ENCODE assay signal across 30 cellular contexts in genomic region chr14:26216797-26217196, GRCh38.
"Had no signal": no experiment of that assay in that cellular context is flagged by ENCODE, and none has a peak within 500 bp of the region (broad histone marks: within the 10 kb centered on the region; RNA-seq: fewer than 3 reads in every experiment).

No MANE protein-coding gene starts in this region.

- FAIRE-seq: small intestine had no signal

- H3K36me3 Mint-ChIP-seq: naive B cell; naive thymus-derived CD8-positive, alpha-beta T cell; natural killer cell treated with Interleukin-12 subunit alpha and Interleukin-12 subunit beta and Interleukin-15 and Interleukin-18, amount 100 ng/mL, for 72 hours; stimulated activated memory B cell treated with anti-CD40 and anti-IgM and Interleukin-4, amounts not matched to agents 10 μg/mL and 1 μg/mL and 100 μg/mL, for 72 hours; type B pancreatic cell had no signal

- H3K27me3 ChIP-seq: ovary, right lobe of liver, sigmoid colon, stomach, suprapubic skin, testis, tibial artery, transverse colon, upper lobe of right lung, uterus had no signal

- H3K79me2 ChIP-seq: parathyroid adenoma had no signal

- H3K4me1 Mint-ChIP-seq: naive B cell; naive thymus-derived CD8-positive, alpha-beta T cell; nephron progenitor cell; stimulated activated memory B cell treated with anti-CD40 and anti-IgM and Interleukin-4, amounts not matched to agents 10 μg/mL and 1 μg/mL and 100 μg/mL, for 72 hours had no signal

- H3K36me3 ChIP-seq: ovary, right lobe of liver, sigmoid colon, stomach, suprapubic skin, tibial artery, transverse colon, upper lobe of right lung, uterus had no signal

- H3K4me3 Mint-ChIP-seq: naive B cell; naive thymus-derived CD8-positive, alpha-beta T cell; natural killer cell treated with Interleukin-12 subunit alpha and Interleukin-12 subunit beta and Interleukin-15 and Interleukin-18, amount 100 ng/mL, for 72 hours; nephron progenitor cell; neural crest cell; stimulated activated memory B cell treated with anti-CD40 and anti-IgM and Interleukin-4, amounts not matched to agents 10 μg/mL and 1 μg/mL and 100 μg/mL, for 72 hours; stimulated activated naive CD8-positive, alpha-beta T cell treated with anti-CD3 and anti-CD28 coated beads, Interleukin-15, Interleukin-2, amounts not matched to agents 100 ng/mL and 50 ng/mL, for 24 hours; type B pancreatic cell had no signal

- ATAC-seq: naive thymus-derived CD8-positive, alpha-beta T cell; natural killer cell treated with Interleukin-12 subunit alpha and Interleukin-12 subunit beta and Interleukin-15 and Interleukin-18, amount 100 ng/mL, for 72 hours; psoas muscle; right cardiac atrium; right lobe of liver; stimulated activated memory B cell treated with anti-CD40 and anti-IgM and Interleukin-4, amounts not matched to agents 10 μg/mL and 1 μg/mL and 100 μg/mL, for 72 hours; upper lobe of right lung had no signal

- H3K27ac Mint-ChIP-seq: naive B cell; naive thymus-derived CD8-positive, alpha-beta T cell; natural killer cell treated with Interleukin-12 subunit alpha and Interleukin-12 subunit beta and Interleukin-15 and Interleukin-18, amount 100 ng/mL, for 72 hours; nephron progenitor cell; progenitor cell of endocrine pancreas; stimulated activated memory B cell treated with anti-CD40 and anti-IgM and Interleukin-4, amounts not matched to agents 10 μg/mL and 1 μg/mL and 100 μg/mL, for 72 hours; stimulated activated naive CD8-positive, alpha-beta T cell treated with anti-CD3 and anti-CD28 coated beads, Interleukin-15, Interleukin-2, amounts not matched to agents 100 ng/mL and 50 ng/mL, for 24 hours; type B pancreatic cell had no signal

- H3K9ac ChIP-seq: parathyroid adenoma had no signal

- H3K4me3 ChIP-seq: ovary, psoas muscle, right lobe of liver, sigmoid colon, stomach, suprapubic skin, testis, tibial artery, transverse colon, upper lobe of right lung, uterus had no signal

- H3K27ac ChIP-seq: ovary, parathyroid adenoma, psoas muscle, right lobe of liver, sigmoid colon, stomach, suprapubic skin, testis, tibial artery, transverse colon, upper lobe of right lung, uterus had no signal

- DNase-seq: naive B cell; naive thymus-derived CD8-positive, alpha-beta T cell; nephron progenitor cell; occipital lobe; ovary; posterior cingulate gyrus; psoas muscle; right cardiac atrium; right lobe of liver; sigmoid colon; small intestine; stimulated activated CD4-positive, alpha-beta T cell treated with anti-CD3 and anti-CD28 coated beads, Interleukin-15, amount 100 ng/mL, for 24 hours; stimulated activated CD4-positive, alpha-beta T cell treated with anti-CD3 and anti-CD28 coated beads, Interleukin-4, amount 100 ng/mL, for 1 hour; stimulated activated CD4-positive, alpha-beta T cell treated with anti-CD3 and anti-CD28 coated beads, Interleukin-4, amount 100 ng/mL, for 4 hours; stimulated activated CD8-positive, alpha-beta memory T cell treated with anti-CD3 and anti-CD28 coated beads, Interleukin-4, amount 100 ng/mL, for 48 hours; stimulated activated naive CD4-positive, alpha-beta T cell treated with Interleukin-2 at 50 U/mL for 16 hours; stomach; testis; tibial artery; transverse colon; upper lobe of right lung; uterus had no signal

- H3K9me3 ChIP-seq: ovary, psoas muscle, right lobe of liver, sigmoid colon, suprapubic skin, testis, tibial artery, transverse colon, upper lobe of right lung, uterus had no signal

- H3K4me1 ChIP-seq: parathyroid adenoma, psoas muscle, right lobe of liver, sigmoid colon, stomach, suprapubic skin, testis, tibial artery, transverse colon, upper lobe of right lung, uterus had no signal

- H3K9me3 Mint-ChIP-seq: type B pancreatic cell had no signal

- H3K27me3 Mint-ChIP-seq: naive thymus-derived CD8-positive, alpha-beta T cell; natural killer cell treated with Interleukin-12 subunit alpha and Interleukin-12 subunit beta and Interleukin-15 and Interleukin-18, amount 100 ng/mL, for 72 hours; stimulated activated memory B cell treated with anti-CD40 and anti-IgM and Interleukin-4, amounts not matched to agents 10 μg/mL and 1 μg/mL and 100 μg/mL, for 72 hours; stimulated activated naive CD8-positive, alpha-beta T cell treated with anti-CD3 and anti-CD28 coated beads, Interleukin-15, Interleukin-2, amounts not matched to agents 100 ng/mL and 50 ng/mL, for 24 hours had no signal

- H2AFZ ChIP-seq: parathyroid adenoma had no signal
